15 cellular contexts compared by ENCODE assay signal in genomic region chr1:221100196-221100950, GRCh38.
A peak's percentile ranks its signal among the peaks of the same experiment; 100 is the strongest.
DNase-seq lines count a peak whose midpoint lies in the region; ATAC-seq, FAIRE-seq and TF ChIP-seq lines count a peak whose summit lies in the region.
"Had no signal": no experiment of that assay in that cellular context is flagged by ENCODE, and none has a peak within 500 bp of the region (broad histone marks: within the 10 kb centered on the region; RNA-seq: fewer than 3 reads in every experiment).

No MANE protein-coding gene starts in this region.

- intact Hi-C loops in Right ventricle myocardium superior (cut with DNase I): no loop called here
- intact Hi-C loops in cardiac septum (cut with DNase I): no loop called here
- intact Hi-C loops in Caco-2 (cut with micrococcal nuclease; ENCODE audit: unreplicated experiment): no loop called here

- H3K4me1 ChIP-seq in Caco-2: no peaks in the 10 kb centered on the region
- H3K4me1 ChIP-seq: gastrocnemius medialis had no signal

- TF ChIP-seq CTCF in Caco-2 (IDR thresholded peaks at IDR 0.05; ENCODE audit: insufficient read depth in 1 of 2, low read depth in 1 of 2, low read length in 1 of 2, severe bottlenecking in 1 of 2, unreplicated experiment in 1 of 2): no peak

- H3K9me3 Mint-ChIP-seq in Caco-2 (ENCODE audit: unreplicated experiment): no peaks in the 10 kb centered on the region
- H3K9me3 Mint-ChIP-seq: neural crest cell had no signal

- peak; percentile 62 for ATAC-seq in Right ventricle myocardium superior (ENCODE audit: poor library complexity)
- no peak for ATAC-seq in GM19463 (IDR thresholded peaks at IDR 0.05; ENCODE audit: unreplicated experiment)
- ATAC-seq: HCT116, T-helper 17 cell had no signal

- POLR2A ChIA-PET in Caco-2 (lab: Charles Lee): no interaction called here

- no peaks in the 10 kb centered on the region for H3K9me3 ChIP-seq in Caco-2
- H3K9me3 ChIP-seq: BE2C, gastrocnemius medialis had no signal

- H3K4me3 ChIP-seq in Caco-2 (ENCODE audit: low read depth, low read length): no peak overlapping the region
- H3K4me3 ChIP-seq: gastrocnemius medialis had no signal

- no peaks in the 10 kb centered on the region for H3K27me3 ChIP-seq in Caco-2 (replicated peaks; ENCODE audit: control insufficient read depth, insufficient read depth, low read length)
- H3K27me3 ChIP-seq: BE2C, gastrocnemius medialis had no signal

- no peak overlapping the region for H3K4me3 Mint-ChIP-seq in Caco-2 (ENCODE audit: unreplicated experiment)
- H3K4me3 Mint-ChIP-seq: neural crest cell, T-helper 17 cell had no signal

- peaks cover 5% of the 10 kb centered on the region for H3K27me3 Mint-ChIP-seq in Caco-2 (ENCODE audit: insufficient read depth, unreplicated experiment)
- H3K27me3 Mint-ChIP-seq: T-helper 17 cell had no signal

- no peak for DNase-seq in Right ventricle myocardium superior
- DNase-seq in cardiac septum (ENCODE audit: low spot score): no peak
- DNase-seq in amniotic epithelial cell (ENCODE audit: low read depth): peak; percentile 80
- peak; percentile 64 for DNase-seq in kidney glomerular epithelial cell (lab: John Stamatoyannopoulos, UW)
- peak; percentile 11 for DNase-seq in urothelium cell line (ENCODE audit: low spot score)
- DNase-seq in NCI-H446 treated with DMSO at 0.1 percent for 48 hours (lab: John Stamatoyannopoulos, UW): no peak
- DNase-seq in Caco-2: no peak
- DNase-seq: activated gamma-delta T cell treated with Interleukin-2 at 50 U/mL for 16 hours, BE2C, gastrocnemius medialis, NCI-H2171 treated with DMSO at 0.1 percent for 48 hours, T-helper 17 cell had no signal

- H3K36me3 ChIP-seq in Caco-2 (ENCODE audit: control insufficient read depth, insufficient read depth, low read length): no peaks in the 10 kb centered on the region
- H3K36me3 ChIP-seq: BE2C, gastrocnemius medialis had no signal

- H3K27ac Mint-ChIP-seq in Caco-2 (ENCODE audit: unreplicated experiment): no peak overlapping the region
- H3K27ac Mint-ChIP-seq: T-helper 17 cell had no signal

- no peaks in the 10 kb centered on the region for H3K36me3 Mint-ChIP-seq in Caco-2 (ENCODE audit: insufficient read depth, unreplicated experiment)

- no peak for FAIRE-seq in urothelium cell line (lab: Jason Lieb, UNC)

- CTCF ChIA-PET in Caco-2 (lab: Charles Lee): no interaction called here

- no TSS peak for BruUV-seq in Caco-2 (replicated peaks; lab: Mats Ljungman, UMichigan)

- peaks cover 2% of the 10 kb centered on the region for H3K4me1 Mint-ChIP-seq in Caco-2 (ENCODE audit: low read depth, unreplicated experiment)
- H3K4me1 Mint-ChIP-seq: neural crest cell, T-helper 17 cell had no signal

Comparison
In these comparisons a context has a peak if more than half of its experiments do, and no peak if none do; other contexts are left out.
1. DNase-seq: peak in amniotic epithelial cell (single experiment), kidney glomerular epithelial cell (single experiment) and urothelium cell line (single experiment); none in Right ventricle myocardium superior (single experiment), cardiac septum (single experiment), NCI-H446 treated with DMSO at 0.1 percent for 48 hours (single experiment) and Caco-2 (0 of 2).